In the genomic region with DNA sequence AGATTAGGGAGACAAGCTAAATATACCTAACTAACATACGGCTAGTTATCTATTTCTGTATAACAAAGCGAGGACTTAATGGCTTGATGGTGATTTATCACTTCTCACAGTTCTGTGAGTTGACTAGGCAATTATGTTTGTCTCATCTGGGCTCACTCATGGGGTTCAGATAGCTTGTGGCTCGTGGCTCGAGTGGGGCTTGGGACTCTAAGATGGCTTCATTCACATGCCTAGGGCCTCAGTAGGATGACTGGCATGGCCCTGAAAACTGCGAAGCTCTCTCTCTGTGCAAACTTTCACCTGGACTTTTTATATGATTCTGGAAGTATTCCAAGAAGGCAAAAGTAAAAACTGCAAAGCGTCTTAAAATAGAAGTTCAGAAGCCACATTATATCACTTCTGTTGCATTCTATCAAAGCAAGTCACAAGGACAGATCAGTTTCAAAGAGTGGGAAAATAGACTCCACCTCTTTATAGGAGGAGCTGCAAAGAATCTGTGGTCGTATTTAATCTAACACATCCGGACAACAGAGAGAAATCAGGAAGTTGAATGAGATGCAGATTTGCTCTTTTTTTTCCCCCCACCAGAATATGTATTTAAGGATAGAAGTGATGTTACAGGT, we compare ENCODE assay signal across 1 cellular context.
TF ChIP-seq lines count a peak whose summit lies in the region.

No MANE protein-coding gene starts in this region.

TF ChIP-seq in SK-N-SH treated with all-trans-retinoic acid at 6 μM for 48 hours, 23 proteins besides CTCF, POLR2A, EP300 and RAD21 (continued from another document):
- TF ChIP-seq RARB (CRISPR knock-in tag; IDR thresholded peaks at IDR 0.05), result no peak
- TF ChIP-seq ZFP3 (CRISPR knock-in tag; IDR thresholded peaks at IDR 0.05), result no peak
- TF ChIP-seq, protein P1, sequence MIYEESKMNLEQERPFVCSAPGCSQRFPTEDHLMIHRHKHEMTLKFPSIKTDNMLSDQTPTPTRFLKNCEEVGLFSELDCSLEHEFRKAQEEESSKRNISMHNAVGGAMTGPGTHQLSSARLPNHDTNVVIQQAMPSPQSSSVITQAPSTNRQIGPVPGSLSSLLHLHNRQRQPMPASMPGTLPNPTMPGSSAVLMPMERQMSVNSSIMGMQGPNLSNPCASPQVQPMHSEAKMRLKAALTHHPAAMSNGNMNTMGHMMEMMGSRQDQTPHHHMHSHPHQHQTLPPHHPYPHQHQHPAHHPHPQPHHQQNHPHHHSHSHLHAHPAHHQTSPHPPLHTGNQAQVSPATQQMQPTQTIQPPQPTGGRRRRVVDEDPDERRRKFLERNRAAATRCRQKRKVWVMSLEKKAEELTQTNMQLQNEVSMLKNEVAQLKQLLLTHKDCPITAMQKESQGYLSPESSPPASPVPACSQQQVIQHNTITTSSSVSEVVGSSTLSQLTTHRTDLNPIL (CRISPR knock-in tag; IDR thresholded peaks at IDR 0.05; ENCODE audit: low read depth), result no peak
- no peak for TF ChIP-seq ZNF565 (CRISPR knock-in tag; conservative IDR thresholded peaks at IDR 0.05; ENCODE audit: low read depth)
- no peak for TF ChIP-seq OSR1 (CRISPR knock-in tag; IDR thresholded peaks at IDR 0.05)
- no peak for TF ChIP-seq ISL1 (CRISPR knock-in tag; IDR thresholded peaks at IDR 0.05)
- no peak for TF ChIP-seq BACH2 (CRISPR knock-in tag; IDR thresholded peaks at IDR 0.05; ENCODE audit: borderline replicate concordance)
- no peak for TF ChIP-seq CSDC2 (CRISPR knock-in tag; IDR thresholded peaks at IDR 0.05)
- TF ChIP-seq ARNTL (CRISPR knock-in tag; IDR thresholded peaks at IDR 0.05; ENCODE audit: borderline replicate concordance, low read depth), result no peak
- no peak for TF ChIP-seq ZNF8 (CRISPR knock-in tag; IDR thresholded peaks at IDR 0.05)
- no peak for TF ChIP-seq GLIS3 (CRISPR knock-in tag; IDR thresholded peaks at IDR 0.05)
- TF ChIP-seq, protein P2, sequence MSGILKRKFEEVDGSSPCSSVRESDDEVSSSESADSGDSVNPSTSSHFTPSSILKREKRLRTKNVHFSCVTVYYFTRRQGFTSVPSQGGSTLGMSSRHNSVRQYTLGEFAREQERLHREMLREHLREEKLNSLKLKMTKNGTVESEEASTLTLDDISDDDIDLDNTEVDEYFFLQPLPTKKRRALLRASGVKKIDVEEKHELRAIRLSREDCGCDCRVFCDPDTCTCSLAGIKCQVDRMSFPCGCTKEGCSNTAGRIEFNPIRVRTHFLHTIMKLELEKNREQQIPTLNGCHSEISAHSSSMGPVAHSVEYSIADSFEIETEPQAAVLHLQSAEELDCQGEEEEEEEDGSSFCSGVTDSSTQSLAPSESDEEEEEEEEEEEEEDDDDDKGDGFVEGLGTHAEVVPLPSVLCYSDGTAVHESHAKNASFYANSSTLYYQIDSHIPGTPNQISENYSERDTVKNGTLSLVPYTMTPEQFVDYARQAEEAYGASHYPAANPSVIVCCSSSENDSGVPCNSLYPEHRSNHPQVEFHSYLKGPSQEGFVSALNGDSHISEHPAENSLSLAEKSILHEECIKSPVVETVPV (CRISPR knock-in tag; IDR thresholded peaks at IDR 0.05), result no peak
- TF ChIP-seq TOX (CRISPR knock-in tag; IDR thresholded peaks at IDR 0.05; ENCODE audit: borderline replicate concordance), result no peak
- TF ChIP-seq ZFP30 (CRISPR knock-in tag; IDR thresholded peaks at IDR 0.05), result no peak
